Comparison of ENCODE assay signal across 8 cellular contexts in the genomic region with DNA sequence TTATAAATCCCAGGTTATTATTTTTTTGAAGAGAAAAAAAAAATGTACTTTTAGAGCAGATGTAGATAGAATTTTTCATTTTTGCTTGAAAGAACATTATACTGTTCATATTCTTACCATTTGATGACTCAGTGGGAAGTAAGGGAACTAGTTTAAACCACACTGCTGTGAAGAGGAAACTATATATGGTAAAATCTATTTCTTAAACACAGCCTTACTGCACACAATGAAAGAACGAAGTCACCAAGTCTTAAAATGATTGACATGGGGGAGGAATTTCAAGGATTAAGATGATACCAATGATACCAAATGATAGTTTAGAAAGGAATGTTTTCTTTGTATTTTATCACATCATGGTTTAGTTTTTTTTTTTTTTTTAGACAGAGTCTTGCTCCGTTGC. TPM values are rescaled to one million over a fixed set of nuclear protein-coding genes. Genes with fewer than 3 reads are reported as not detected.
A peak's percentile ranks its signal among the peaks of the same experiment; 100 is the strongest.
DNase-seq lines count a peak whose midpoint lies in the region; TF ChIP-seq lines count a peak whose summit lies in the region.

No MANE protein-coding gene starts in this region.

- H3K4me1 Mint-ChIP-seq in activated naive CD4-positive, alpha-beta T cell treated with anti-CD3 and anti-CD28 coated beads, Interleukin-2, amount 10 ng/mL, durations not matched to agents 7 days and 5 days: peaks cover 53% of the 10 kb centered on the region
- peaks cover 19% of the 10 kb centered on the region for H3K4me1 Mint-ChIP-seq in type B pancreatic cell (ENCODE audit: unreplicated experiment)

- peaks cover 31% of the 10 kb centered on the region for H3K36me3 Mint-ChIP-seq in activated naive CD4-positive, alpha-beta T cell treated with anti-CD3 and anti-CD28 coated beads, Interleukin-2, amount 10 ng/mL, durations not matched to agents 7 days and 5 days
- peaks cover 7% of the 10 kb centered on the region for H3K36me3 Mint-ChIP-seq in type B pancreatic cell

- DNase-seq in activated naive CD4-positive, alpha-beta T cell treated with anti-CD3 and anti-CD28 coated beads, Interleukin-2, amount 10 ng/mL, durations not matched to agents 7 days and 5 days: no peak
- no peak for DNase-seq in activated naive CD4-positive, alpha-beta T cell (lab: John Stamatoyannopoulos, UW)
- peak; percentile 85 for DNase-seq in SIG-M5 treated with dmso at 0.1 percent for 504 hours (lab: John Stamatoyannopoulos, UW; ENCODE audit: unreplicated experiment)
- peak; percentile 28 for DNase-seq in fibroblast of gingiva (ENCODE audit: low read depth)
- no peak for DNase-seq in type B pancreatic cell (ENCODE audit: extremely low spot score, unreplicated experiment)
- DNase-seq in NCI-H1092 (lab: John Stamatoyannopoulos, UW): no peak
- DNase-seq in iPS-NIHi7 (ENCODE audit: extremely low spot score): no peak
- no peak for DNase-seq in GOT3 (lab: John Stamatoyannopoulos, UW)

- no peaks in the 10 kb centered on the region for H3K9me3 Mint-ChIP-seq in activated naive CD4-positive, alpha-beta T cell treated with anti-CD3 and anti-CD28 coated beads, Interleukin-2, amount 10 ng/mL, durations not matched to agents 7 days and 5 days
- no peaks in the 10 kb centered on the region for H3K9me3 Mint-ChIP-seq in type B pancreatic cell

- H3K4me3 Mint-ChIP-seq in activated naive CD4-positive, alpha-beta T cell treated with anti-CD3 and anti-CD28 coated beads, Interleukin-2, amount 10 ng/mL, durations not matched to agents 7 days and 5 days: peak overlapping the region; percentile 2
- no peak overlapping the region for H3K4me3 Mint-ChIP-seq in type B pancreatic cell

- H3K27ac Mint-ChIP-seq in activated naive CD4-positive, alpha-beta T cell treated with anti-CD3 and anti-CD28 coated beads, Interleukin-2, amount 10 ng/mL, durations not matched to agents 7 days and 5 days: peak overlapping the region; percentile 71
- H3K27ac Mint-ChIP-seq in type B pancreatic cell: peak overlapping the region; percentile 52

- peaks cover 2% of the 10 kb centered on the region for H3K27me3 Mint-ChIP-seq in activated naive CD4-positive, alpha-beta T cell treated with anti-CD3 and anti-CD28 coated beads, Interleukin-2, amount 10 ng/mL, durations not matched to agents 7 days and 5 days
- H3K27me3 Mint-ChIP-seq in type B pancreatic cell: no peaks in the 10 kb centered on the region

- TF ChIP-seq CTCF in type B pancreatic cell (conservative IDR thresholded peaks at IDR 0.05): no peak

- CTCF ChIA-PET in activated naive CD4-positive, alpha-beta T cell treated with anti-CD3 and anti-CD28 coated beads, Interleukin-2, amount 10 ng/mL, durations not matched to agents 7 days and 5 days (lab: Charles Lee): interaction anchor here (0.9 kb wide), 1 partner anchor 168 kb away, joined by 3 read pairs; no protein-coding TSS in a partner anchor

RNA-seq across cellular contexts. Expression of a gene that starts 5.0 kb away (rescaled TPM):
- 188 and 222 TPM in 2 replicates for total RNA-seq in type B pancreatic cell (ENCODE audit: low replicate concordance)

Comparison
In these comparisons a context has a peak if more than half of its experiments do, and no peak if none do; other contexts are left out.
1. DNase-seq: peak in SIG-M5 treated with dmso at 0.1 percent for 504 hours (single experiment) and fibroblast of gingiva (single experiment); none in activated naive CD4-positive, alpha-beta T cell treated with anti-CD3 and anti-CD28 coated beads, Interleukin-2, amount 10 ng/mL, durations not matched to agents 7 days and 5 days (single experiment), activated naive CD4-positive, alpha-beta T cell (0 of 4), type B pancreatic cell (single experiment), NCI-H1092 (single experiment), iPS-NIHi7 (single experiment) and GOT3 (single experiment).